2 cellular contexts compared by ENCODE assay signal in genomic region chr15:101071651-101072050, GRCh38.
TF ChIP-seq lines count a peak whose summit lies in the region.

No MANE protein-coding gene starts in this region.

TF ChIP-seq in IMR-90, 13 proteins besides CTCF, POLR2A, EP300 and RAD21:
- no peak for TF ChIP-seq USF2 (IDR thresholded peaks at IDR 0.05; ENCODE audit: low read depth, low read length)
- TF ChIP-seq RFX5 (IDR thresholded peaks at IDR 0.05; ENCODE audit: low read depth, low read length): no peak
- TF ChIP-seq FOS (IDR thresholded peaks at IDR 0.05; ENCODE audit: low read depth, low read length): no peak
- TF ChIP-seq MAZ (IDR thresholded peaks at IDR 0.05; ENCODE audit: borderline replicate concordance, low read depth, low read length): no peak
- TF ChIP-seq CEBPB (IDR thresholded peaks at IDR 0.05; ENCODE audit: low read depth, low read length): no peak
- no peak for TF ChIP-seq RCOR1 (IDR thresholded peaks at IDR 0.05; ENCODE audit: insufficient replicate concordance, low read length)
- no peak for TF ChIP-seq NFE2L2 (IDR thresholded peaks at IDR 0.05; ENCODE audit: low read depth, low read length)

TF ChIP-seq in H1, 55 proteins besides CTCF, POLR2A, EP300 and RAD21:
- TF ChIP-seq RXRA (IDR thresholded peaks at IDR 0.05; ENCODE audit: insufficient read depth, low read depth, low read length) (no peak), KDM1A (IDR thresholded peaks at IDR 0.05; ENCODE audit: borderline replicate concordance, low read length) (no peak), NRF1 (IDR thresholded peaks at IDR 0.05; ENCODE audit: low read depth, low read length) (no peak), POLR2AphosphoS5 (IDR thresholded peaks at IDR 0.05; ENCODE audit: low read depth, low read length) (no peak), JUND (IDR thresholded peaks at IDR 0.05; ENCODE audit: low read length) (no peak), ZNF274 (IDR thresholded peaks at IDR 0.05; ENCODE audit: borderline replicate concordance, extremely low read depth, low read length) (no peak)
